ENCODE assay signal across 8 cellular contexts in genomic region chr13:43908156-43909126, GRCh38. TPM values are rescaled to one million over a fixed set of nuclear protein-coding genes. Genes with fewer than 3 reads are reported as not detected.
DNase-seq lines count a peak whose midpoint lies in the region; ATAC-seq and TF ChIP-seq lines count a peak whose summit lies in the region.

No MANE protein-coding gene starts in this region.

- no peaks in the 10 kb centered on the region for H3K36me3 Mint-ChIP-seq in stimulated activated naive B cell treated with anti-CD40 and anti-IgM and Interleukin-4, amounts not matched to agents 10 μg/mL and 1 μg/mL and 100 μg/mL, for 72 hours
- H3K36me3 Mint-ChIP-seq in activated CD8-positive, alpha-beta memory T cell treated with anti-CD3 and anti-CD28 coated beads, Interleukin-2, amount 10 ng/mL, durations not matched to agents 7 days and 5 days: no peaks in the 10 kb centered on the region

- H3K79me2 ChIP-seq in MM.1S (ENCODE audit: low read length) (no peaks in the 10 kb centered on the region), hepatocyte (no peaks in the 10 kb centered on the region)

- H3F3A ChIP-seq in MM.1S (ENCODE audit: insufficient read depth, low read length): no peaks in the 10 kb centered on the region

- TF ChIP-seq CTCF in MM.1S (IDR thresholded peaks at IDR 0.05; ENCODE audit: low read length) (peak; percentile 31), adrenal gland (IDR thresholded peaks at IDR 0.05) (peak; percentile 43 to 68 (median 56)), hepatocyte (IDR thresholded peaks at IDR 0.05; ENCODE audit: poor library complexity) (peak; percentile 76)

- CTCF ChIA-PET in activated CD8-positive, alpha-beta memory T cell treated with anti-CD3 and anti-CD28 coated beads, Interleukin-2, amount 10 ng/mL, durations not matched to agents 7 days and 5 days (lab: Charles Lee): interaction anchor here (0.6 to 5.8 kb wide), 10 partner anchors 8 to 1175 kb away, joined by 3 to 38 read pairs (median 4); no protein-coding TSS in a partner anchor

- H3K4me3 ChIP-seq in MM.1S (ENCODE audit: low read length) (no peak overlapping the region), adrenal gland (no peak overlapping the region), hepatocyte (no peak overlapping the region)

- TF ChIP-seq POLR2A in adrenal gland (IDR thresholded peaks at IDR 0.05): no peak

- H3K4me2 ChIP-seq in MM.1S (ENCODE audit: low read depth, low read length) (no peak overlapping the region), hepatocyte (no peak overlapping the region)

- H3K9me3 ChIP-seq in MM.1S (replicated peaks; ENCODE audit: insufficient read depth, low read length) (no peaks in the 10 kb centered on the region), adrenal gland (replicated peaks in 1 of 3) (no peaks in the 10 kb centered on the region), hepatocyte (ENCODE audit: low read depth) (no peaks in the 10 kb centered on the region)

- no peaks in the 10 kb centered on the region for H3K9me3 Mint-ChIP-seq in stimulated activated naive B cell treated with anti-CD40 and anti-IgM and Interleukin-4, amounts not matched to agents 10 μg/mL and 1 μg/mL and 100 μg/mL, for 72 hours
- H3K9me3 Mint-ChIP-seq in activated CD8-positive, alpha-beta memory T cell treated with anti-CD3 and anti-CD28 coated beads, Interleukin-2, amount 10 ng/mL, durations not matched to agents 7 days and 5 days (ENCODE audit: low read depth): no peaks in the 10 kb centered on the region

- no peaks in the 10 kb centered on the region for H3K36me3 ChIP-seq in MM.1S (replicated peaks; ENCODE audit: insufficient read depth, low read length)
- H3K36me3 ChIP-seq in adrenal gland (replicated peaks in 1 of 2): no peaks in the 10 kb centered on the region
- no peaks in the 10 kb centered on the region for H3K36me3 ChIP-seq in hepatocyte (replicated peaks; ENCODE audit: insufficient read depth, low read depth)

- H3K27ac ChIP-seq in MM.1S (ENCODE audit: low read length): no peak overlapping the region
- H3K27ac ChIP-seq in adrenal gland: no peak overlapping the region
- H3K27ac ChIP-seq in hepatocyte: no peak overlapping the region

- H2AFZ ChIP-seq in MM.1S (ENCODE audit: low read length) (no peak overlapping the region), hepatocyte (no peak overlapping the region)

- ATAC-seq in stimulated activated naive B cell treated with anti-CD40 and anti-IgM and Interleukin-4, amounts not matched to agents 10 μg/mL and 1 μg/mL and 100 μg/mL, for 72 hours (replicated peaks): peak; percentile 29 to 33
- no peak for ATAC-seq in activated CD8-positive, alpha-beta memory T cell treated with anti-CD3 and anti-CD28 coated beads, Interleukin-2, amount 10 ng/mL, durations not matched to agents 7 days and 5 days
- no peak for ATAC-seq in GM19351 (IDR thresholded peaks at IDR 0.05; ENCODE audit: unreplicated experiment)

- peaks cover 20 to 34% of the 10 kb centered on the region in 2 donors for H3K27me3 Mint-ChIP-seq in stimulated activated naive B cell treated with anti-CD40 and anti-IgM and Interleukin-4, amounts not matched to agents 10 μg/mL and 1 μg/mL and 100 μg/mL, for 72 hours
- peaks cover 36% of the 10 kb centered on the region for H3K27me3 Mint-ChIP-seq in activated CD8-positive, alpha-beta memory T cell treated with anti-CD3 and anti-CD28 coated beads, Interleukin-2, amount 10 ng/mL, durations not matched to agents 7 days and 5 days

- H3K4me1 ChIP-seq in MM.1S (ENCODE audit: low read length): no peaks in the 10 kb centered on the region
- peaks cover 0 to 5% of the 10 kb centered on the region in 2 donors for H3K4me1 ChIP-seq in adrenal gland (replicated peaks in 1 of 2)
- H3K4me1 ChIP-seq in hepatocyte (ENCODE audit: insufficient read depth): no peaks in the 10 kb centered on the region

- H4K20me1 ChIP-seq in MM.1S (ENCODE audit: insufficient read depth, low read length) (no peaks in the 10 kb centered on the region), hepatocyte (ENCODE audit: insufficient read depth, poor library complexity, severe bottlenecking) (no peaks in the 10 kb centered on the region)

- H3K27me3 ChIP-seq in MM.1S (replicated peaks; ENCODE audit: insufficient read depth, low read length) (no peaks in the 10 kb centered on the region), adrenal gland (no peaks in the 10 kb centered on the region), hepatocyte (no peaks in the 10 kb centered on the region)

- H3K9me2 ChIP-seq in MM.1S (replicated peaks; ENCODE audit: insufficient read depth, low read length) (no peaks in the 10 kb centered on the region), hepatocyte (replicated peaks; ENCODE audit: insufficient read depth) (no peaks in the 10 kb centered on the region)

- peaks cover 1 to 5% of the 10 kb centered on the region in 2 donors for H3K4me1 Mint-ChIP-seq in stimulated activated naive B cell treated with anti-CD40 and anti-IgM and Interleukin-4, amounts not matched to agents 10 μg/mL and 1 μg/mL and 100 μg/mL, for 72 hours
- H3K4me1 Mint-ChIP-seq in activated CD8-positive, alpha-beta memory T cell treated with anti-CD3 and anti-CD28 coated beads, Interleukin-2, amount 10 ng/mL, durations not matched to agents 7 days and 5 days: no peaks in the 10 kb centered on the region

- intact Hi-C loops in adrenal gland (cut with DNase I): loop anchor here (5.0 to 10.0 kb wide), 3 partner anchors 139 to 566 kb away; no protein-coding TSS in a partner anchor

- peak overlapping the region; percentile 60 for H3K27ac Mint-ChIP-seq in stimulated activated naive B cell treated with anti-CD40 and anti-IgM and Interleukin-4, amounts not matched to agents 10 μg/mL and 1 μg/mL and 100 μg/mL, for 72 hours
- H3K27ac Mint-ChIP-seq in activated CD8-positive, alpha-beta memory T cell treated with anti-CD3 and anti-CD28 coated beads, Interleukin-2, amount 10 ng/mL, durations not matched to agents 7 days and 5 days: no peak overlapping the region

- no peak overlapping the region for H3K9ac ChIP-seq in MM.1S (ENCODE audit: low read length)

- WGBS in adrenal gland, 4 donors: 14 to 26% (median 21%) methylated on average over 2 of the region's 2 CpGs
- 50% methylated on average over 2 of the region's 2 CpGs for WGBS in hepatocyte (ENCODE audit: low lambda C conversion rate, missing lambda C conversion rate)

- DNase-seq in activated CD4-positive, alpha-beta T cell treated with anti-CD3 and anti-CD28 coated beads for 48 hours: peak; percentile 12
- DNase-seq in activated CD4-positive, alpha-beta T cell treated with anti-CD3 and anti-CD28 coated beads for 1 hour: no peak
- DNase-seq in MM.1S (peak; percentile 12), adrenal gland (peak in 1 of 7 donors; percentile 16), hepatocyte (ENCODE audit: low spot score) (peak; percentile 73)
- no peak for DNase-seq in stimulated activated naive B cell treated with anti-CD40 and anti-IgM and Interleukin-4, amounts not matched to agents 10 μg/mL and 1 μg/mL and 100 μg/mL, for 72 hours
- no peak for DNase-seq in activated CD8-positive, alpha-beta memory T cell treated with anti-CD3 and anti-CD28 coated beads, Interleukin-2, amount 10 ng/mL, durations not matched to agents 7 days and 5 days

- no peak overlapping the region for H3K4me3 Mint-ChIP-seq in stimulated activated naive B cell treated with anti-CD40 and anti-IgM and Interleukin-4, amounts not matched to agents 10 μg/mL and 1 μg/mL and 100 μg/mL, for 72 hours
- no peak overlapping the region for H3K4me3 Mint-ChIP-seq in activated CD8-positive, alpha-beta memory T cell treated with anti-CD3 and anti-CD28 coated beads, Interleukin-2, amount 10 ng/mL, durations not matched to agents 7 days and 5 days

RNA-seq across cellular contexts. Expression of gene LACC1, which starts 28.7 kb away (rescaled TPM):
- 10 to 100 TPM in 6 of 8 donors, 1 to 10 TPM in 2; 3.1 to 21.6 (median 12.8) TPM for total RNA-seq in adrenal gland
- 1 to 10 TPM; 4.2 to 9.9 (median 7.6) TPM for polyA plus RNA-seq in adrenal gland
- total RNA-seq in hepatocyte: 10.3 and 11.1 TPM in 2 replicates
- polyA plus RNA-seq in hepatocyte: 3.1 and 3.6 TPM in 2 replicates
- 1 to 10 TPM; 3.2 to 4.8 TPM for total RNA-seq in activated CD8-positive, alpha-beta memory T cell treated with anti-CD3 and anti-CD28 coated beads, Interleukin-2, amount 10 ng/mL, durations not matched to agents 7 days and 5 days

RNA-seq across cellular contexts. Expression of gene CCDC122, which starts 28.9 kb away (rescaled TPM):
- total RNA-seq in adrenal gland (10 to 100 TPM in 1 of 8 donors, 1 to 10 TPM in 6, under 1 TPM in 1; 0.79 to 10.4 (median 5.9) TPM), hepatocyte (5.3 and 9.0 TPM in 2 replicates)
- polyA plus RNA-seq in adrenal gland (10 to 100 TPM in 1 of 3 donors, 1 to 10 TPM in 2; 5.5 to 16.8 (median 6.5) TPM), hepatocyte (10.3 and 14.5 TPM in 2 replicates)
- 1 to 10 TPM; 1.3 to 2.0 TPM for total RNA-seq in activated CD8-positive, alpha-beta memory T cell treated with anti-CD3 and anti-CD28 coated beads, Interleukin-2, amount 10 ng/mL, durations not matched to agents 7 days and 5 days

Comparison
In these comparisons a context has a peak if more than half of its experiments do, and no peak if none do; other contexts are left out.
1. DNase-seq: peak in activated CD4-positive, alpha-beta T cell treated with anti-CD3 and anti-CD28 coated beads for 48 hours (single experiment), MM.1S (single experiment) and hepatocyte (single experiment); none in activated CD4-positive, alpha-beta T cell treated with anti-CD3 and anti-CD28 coated beads for 1 hour (single experiment), stimulated activated naive B cell treated with anti-CD40 and anti-IgM and Interleukin-4, amounts not matched to agents 10 μg/mL and 1 μg/mL and 100 μg/mL, for 72 hours (single experiment) and activated CD8-positive, alpha-beta memory T cell treated with anti-CD3 and anti-CD28 coated beads, Interleukin-2, amount 10 ng/mL, durations not matched to agents 7 days and 5 days (single experiment).
2. ATAC-seq: peak in stimulated activated naive B cell treated with anti-CD40 and anti-IgM and Interleukin-4, amounts not matched to agents 10 μg/mL and 1 μg/mL and 100 μg/mL, for 72 hours (2 of 2); none in activated CD8-positive, alpha-beta memory T cell treated with anti-CD3 and anti-CD28 coated beads, Interleukin-2, amount 10 ng/mL, durations not matched to agents 7 days and 5 days (single experiment) and GM19351 (single experiment).
3. Peak in every context shown above with its lines, with median percentiles within 50 percentile points of each other: CTCF ChIP-seq.